Comparison of ENCODE assay signal across 19 cellular contexts in the genomic region with DNA sequence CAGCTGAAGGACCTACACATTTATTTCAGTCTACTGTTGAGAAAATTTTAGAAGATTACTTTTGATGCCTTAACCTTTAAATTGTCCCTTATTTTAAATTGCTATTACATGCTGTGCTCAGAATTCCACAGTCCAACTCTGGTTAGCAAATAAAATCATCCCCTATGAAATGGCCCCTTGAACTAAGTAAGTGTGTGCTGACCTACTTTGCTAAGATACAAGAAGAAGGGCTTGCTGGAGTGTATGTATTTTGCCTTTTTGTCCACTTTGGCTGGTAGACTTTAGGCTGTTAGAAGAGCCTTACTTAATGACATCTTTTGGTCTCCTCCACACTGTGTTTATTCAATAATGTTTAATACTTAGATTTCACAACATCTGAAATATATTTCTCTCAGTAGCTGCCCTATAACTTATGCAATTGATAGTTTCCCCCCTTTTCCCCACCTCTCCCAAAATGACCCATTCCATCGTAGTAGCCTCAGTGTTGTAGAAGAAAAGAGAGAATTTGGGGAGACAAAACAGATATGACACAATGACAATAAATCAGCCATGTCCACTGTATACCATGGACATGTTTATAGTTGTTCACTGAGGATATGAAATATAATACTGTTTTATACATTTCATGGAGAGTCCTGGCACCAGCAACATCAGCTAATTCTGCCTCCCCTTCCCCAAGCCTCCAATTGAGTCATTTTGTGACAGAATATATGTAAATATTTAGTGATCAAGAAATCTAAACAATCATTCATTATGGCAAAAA.
"Had no signal": no experiment of that assay in that cellular context is flagged by ENCODE, and none has a peak within 500 bp of the region (broad histone marks: within the 10 kb centered on the region; RNA-seq: fewer than 3 reads in every experiment).

No MANE protein-coding gene starts in this region.

- H3K27me3 ChIP-seq: brain microvascular endothelial cell, pancreas, right lobe of liver, thyroid gland had no signal

- H3K9me3 ChIP-seq: pancreas, right lobe of liver, thyroid gland had no signal

- H3K4me3 ChIP-seq: coronary artery, pancreas, right lobe of liver, smooth muscle cell, thyroid gland had no signal

- H3K27ac ChIP-seq: brain microvascular endothelial cell, coronary artery, pancreas, right lobe of liver, thyroid gland, VCaP had no signal

- H3K36me3 ChIP-seq: brain microvascular endothelial cell, pancreas, right lobe of liver, thyroid gland had no signal

- H3K4me2 ChIP-seq: smooth muscle cell had no signal

- H3K9me3 Mint-ChIP-seq: activated naive CD8-positive, alpha-beta T cell treated with anti-CD3 and anti-CD28 coated beads, Interleukin-2, amount 10 ng/mL, durations not matched to agents 7 days and 5 days; natural killer cell had no signal

- ATAC-seq: esophagus mucosa; natural killer cell; pancreas; right lobe of liver; stimulated activated naive B cell treated with anti-CD40 and anti-IgM and Interleukin-4, amounts not matched to agents 10 μg/mL and 1 μg/mL and 100 μg/mL, for 72 hours had no signal

- H3K4me3 Mint-ChIP-seq: activated CD4-positive, alpha-beta memory T cell treated with anti-CD3 and anti-CD28 coated beads for 36 hours; activated naive CD8-positive, alpha-beta T cell treated with anti-CD3 and anti-CD28 coated beads, Interleukin-2, amount 10 ng/mL, durations not matched to agents 7 days and 5 days; immature natural killer cell; natural killer cell; stimulated activated naive B cell treated with anti-CD40 and anti-IgM and Interleukin-4, amounts not matched to agents 10 μg/mL and 1 μg/mL and 100 μg/mL, for 72 hours had no signal

- DNase-seq: activated CD4-positive, alpha-beta memory T cell treated with anti-CD3 and anti-CD28 coated beads for 36 hours; activated naive CD8-positive, alpha-beta T cell treated with anti-CD3 and anti-CD28 coated beads, Interleukin-2, amount 10 ng/mL, durations not matched to agents 7 days and 5 days; activated T-cell treated with anti-CD3 and anti-CD28 coated beads for 4 hours; brain microvascular endothelial cell; effector CD4-positive, alpha-beta T cell; immature natural killer cell; kidney glomerular epithelial cell; natural killer cell; pancreas; right lobe of liver; stimulated activated CD4-positive, alpha-beta T cell treated with anti-CD3 and anti-CD28 coated beads, Interleukin-4, amount 100 ng/mL, for 4 hours; stimulated activated naive B cell treated with anti-CD40 and anti-IgM and Interleukin-4, amounts not matched to agents 10 μg/mL and 1 μg/mL and 100 μg/mL, for 72 hours; SW 1271; T-helper 2 cell; thyroid gland had no signal

- H3K27me3 Mint-ChIP-seq: activated CD4-positive, alpha-beta memory T cell treated with anti-CD3 and anti-CD28 coated beads for 36 hours; activated naive CD8-positive, alpha-beta T cell treated with anti-CD3 and anti-CD28 coated beads, Interleukin-2, amount 10 ng/mL, durations not matched to agents 7 days and 5 days; stimulated activated naive B cell treated with anti-CD40 and anti-IgM and Interleukin-4, amounts not matched to agents 10 μg/mL and 1 μg/mL and 100 μg/mL, for 72 hours had no signal

- H3K27ac Mint-ChIP-seq: activated CD4-positive, alpha-beta memory T cell treated with anti-CD3 and anti-CD28 coated beads for 36 hours; activated naive CD8-positive, alpha-beta T cell treated with anti-CD3 and anti-CD28 coated beads, Interleukin-2, amount 10 ng/mL, durations not matched to agents 7 days and 5 days; immature natural killer cell; natural killer cell; stimulated activated naive B cell treated with anti-CD40 and anti-IgM and Interleukin-4, amounts not matched to agents 10 μg/mL and 1 μg/mL and 100 μg/mL, for 72 hours had no signal
